29 cellular contexts compared by ENCODE assay signal in the genomic region with DNA sequence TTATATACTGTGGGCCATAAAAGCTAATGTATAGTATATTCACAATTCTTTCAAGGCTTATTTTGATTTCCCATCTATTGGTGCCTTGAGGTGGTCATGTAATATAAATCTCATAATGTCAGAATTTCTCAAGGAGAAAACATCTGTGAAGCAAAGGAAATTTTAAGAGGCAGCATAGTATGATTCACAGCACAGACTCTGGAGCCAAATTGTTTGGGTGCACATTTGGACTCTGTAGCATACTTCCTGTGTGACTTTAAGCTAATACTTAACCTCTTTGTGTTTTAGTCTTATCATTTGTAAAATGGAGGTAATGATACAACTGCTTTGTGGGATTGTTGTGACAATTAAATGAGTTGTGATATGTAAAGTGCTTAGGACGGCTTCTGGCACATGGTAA.
DNase-seq lines count a peak whose midpoint lies in the region; ATAC-seq and TF ChIP-seq lines count a peak whose summit lies in the region.
"Had no signal": no experiment of that assay in that cellular context is flagged by ENCODE, and none has a peak within 500 bp of the region (broad histone marks: within the 10 kb centered on the region; RNA-seq: fewer than 3 reads in every experiment).

No MANE protein-coding gene starts in this region.

- H3K9me3 ChIP-seq in GM23248 (ENCODE audit: low read depth), result no peaks in the 10 kb centered on the region
- no peaks in the 10 kb centered on the region for H3K9me3 ChIP-seq in prostate gland
- H3K9me3 ChIP-seq: BE2C, gastroesophageal sphincter, left ventricle myocardium inferior, tibial artery had no signal

- H3K9me2 ChIP-seq in GM23248 (ENCODE audit: insufficient read depth), result no peaks in the 10 kb centered on the region

- ATAC-seq in stimulated activated effector memory CD8-positive, alpha-beta T cell treated with anti-CD3 and anti-CD28 coated beads, Interleukin-12 subunit alpha, Interleukin-12 subunit beta, amount 100 ng/mL, for 72 hours, result no peak
- ATAC-seq in HG03097 (IDR thresholded peaks at IDR 0.05; ENCODE audit: low FRiP score, unreplicated experiment), result no peak
- no peak for ATAC-seq in GM18505 (IDR thresholded peaks at IDR 0.05; ENCODE audit: unreplicated experiment)
- ATAC-seq: activated T-cell treated with anti-CD3 and anti-CD28 coated beads, Interleukin-2, amount 50 U/mL, for 4 hours; gastroesophageal sphincter; GM12878; Panc1 had no signal

- H3K9me3 Mint-ChIP-seq in stimulated activated effector memory CD8-positive, alpha-beta T cell treated with anti-CD3 and anti-CD28 coated beads, Interleukin-12 subunit alpha, Interleukin-12 subunit beta, amount 100 ng/mL, for 72 hours, result no peaks in the 10 kb centered on the region
- H3K9me3 Mint-ChIP-seq: stimulated activated naive CD8-positive, alpha-beta T cell treated with anti-CD3 and anti-CD28 coated beads, Interleukin-15, Interleukin-2, amounts not matched to agents 100 ng/mL and 50 ng/mL, for 24 hours had no signal

- H3K36me3 Mint-ChIP-seq in stimulated activated effector memory CD8-positive, alpha-beta T cell treated with anti-CD3 and anti-CD28 coated beads, Interleukin-12 subunit alpha, Interleukin-12 subunit beta, amount 100 ng/mL, for 72 hours, result peaks cover 42% of the 10 kb centered on the region

- no peak for TF ChIP-seq POLR2A in prostate gland (IDR thresholded peaks at IDR 0.05)
- no peak for TF ChIP-seq POLR2A in GM18505 (IDR thresholded peaks at IDR 0.05; ENCODE audit: borderline replicate concordance, extremely low read depth, insufficient read depth, insufficient read length)

- H3K27ac ChIP-seq in GM23248, result no peak overlapping the region
- H3K27ac ChIP-seq in prostate gland, result no peak overlapping the region
- H3K27ac ChIP-seq: gastroesophageal sphincter, left ventricle myocardium inferior, tibial artery had no signal

- peaks cover 15% of the 10 kb centered on the region; the same call in 1 of the 2 replicates for H3F3A ChIP-seq in GM23248 (ENCODE audit: insufficient read depth)

- H3K27ac Mint-ChIP-seq in stimulated activated effector memory CD8-positive, alpha-beta T cell treated with anti-CD3 and anti-CD28 coated beads, Interleukin-12 subunit alpha, Interleukin-12 subunit beta, amount 100 ng/mL, for 72 hours, result no peak overlapping the region
- H3K27ac Mint-ChIP-seq: activated CD4-positive, alpha-beta T cell treated with anti-CD3 and anti-CD28 coated beads, Interleukin-2, amount 10 ng/mL, durations not matched to agents 7 days and 5 days; stimulated activated naive CD8-positive, alpha-beta T cell treated with anti-CD3 and anti-CD28 coated beads, Interleukin-15, Interleukin-2, amounts not matched to agents 100 ng/mL and 50 ng/mL, for 24 hours had no signal

- H3K4me3 Mint-ChIP-seq in stimulated activated effector memory CD8-positive, alpha-beta T cell treated with anti-CD3 and anti-CD28 coated beads, Interleukin-12 subunit alpha, Interleukin-12 subunit beta, amount 100 ng/mL, for 72 hours, result no peak overlapping the region
- H3K4me3 Mint-ChIP-seq: activated CD4-positive, alpha-beta T cell treated with anti-CD3 and anti-CD28 coated beads, Interleukin-2, amount 10 ng/mL, durations not matched to agents 7 days and 5 days; activated T-cell treated with anti-CD3 and anti-CD28 coated beads, Interleukin-2, amount 50 U/mL, for 4 hours; stimulated activated naive CD8-positive, alpha-beta T cell treated with anti-CD3 and anti-CD28 coated beads, Interleukin-15, Interleukin-2, amounts not matched to agents 100 ng/mL and 50 ng/mL, for 24 hours had no signal

- no peak for TF ChIP-seq CTCF in astrocyte of the cerebellum (IDR thresholded peaks at IDR 0.05; ENCODE audit: low read depth, low read length, missing control alignments)
- no peak for TF ChIP-seq CTCF in fibroblast of villous mesenchyme (IDR thresholded peaks at IDR 0.05; ENCODE audit: insufficient read depth, low read depth, low read length)
- no peak for TF ChIP-seq CTCF in prostate gland (IDR thresholded peaks at IDR 0.05)

- no peaks in the 10 kb centered on the region for H3K27me3 ChIP-seq in GM23248 (replicated peaks; ENCODE audit: insufficient read depth)
- no peaks in the 10 kb centered on the region for H3K27me3 ChIP-seq in prostate gland (replicated peaks; ENCODE audit: insufficient read depth)
- H3K27me3 ChIP-seq: BE2C, gastroesophageal sphincter, tibial artery had no signal

- H4K20me1 ChIP-seq in GM23248 (ENCODE audit: insufficient read depth), result no peaks in the 10 kb centered on the region

- no peak overlapping the region for H2AFZ ChIP-seq in GM23248

- no peak overlapping the region for H3K4me2 ChIP-seq in GM23248 (ENCODE audit: unreplicated experiment)

- intact Hi-C loops in prostate gland (cut with DNase I), result no loop called here

- no peak overlapping the region for H3K9ac ChIP-seq in GM23248

- peak; percentile 25 for DNase-seq in AG08395 (ENCODE audit: low spot score)
- DNase-seq in GM23248, result peak; percentile 50
- DNase-seq in astrocyte of the cerebellum (ENCODE audit: low read depth), result peak; percentile 1
- peak; percentile 1 for DNase-seq in fibroblast of villous mesenchyme (ENCODE audit: low read depth)
- DNase-seq in stimulated activated effector memory CD8-positive, alpha-beta T cell treated with anti-CD3 and anti-CD28 coated beads, Interleukin-12 subunit alpha, Interleukin-12 subunit beta, amount 100 ng/mL, for 72 hours (ENCODE audit: low spot score in 2 of 2), result no peak
- no peak for DNase-seq in prostate gland (ENCODE audit: low spot score)
- DNase-seq: 8988T; activated CD4-positive, alpha-beta T cell treated with anti-CD3 and anti-CD28 coated beads, Interleukin-2, amount 10 ng/mL, durations not matched to agents 7 days and 5 days; activated naive CD4-positive, alpha-beta T cell; activated T-cell treated with anti-CD3 and anti-CD28 coated beads, Interleukin-2, amount 50 U/mL, for 4 hours; BE2C; COR-L47; DMS79; effector CD4-positive, alpha-beta T cell; GOT3; hypothalamus; left ventricle myocardium inferior; NCI-H2081; NCI-H2227 treated with DMSO at 0.1 percent for 48 hours; NCI-H526 treated with DMSO at 0.1 percent for 48 hours; SHP77 treated with DMSO at 0.1 percent for 48 hours; T-helper 9 cell; tibial artery had no signal

- in situ Hi-C loops in GM23248 (cut with MboI) (no loop called here), astrocyte of the cerebellum (cut with HindIII; ENCODE audit: low sequenced_read_pairs) (loop anchor here (25.0 kb wide), 1 partner anchor 863 kb away; no protein-coding TSS in a partner anchor)

- peaks cover 9% of the 10 kb centered on the region; the same call in 1 of the 2 replicates for H3K4me1 ChIP-seq in GM23248 (ENCODE audit: insufficient read depth)
- no peaks in the 10 kb centered on the region for H3K4me1 ChIP-seq in prostate gland (replicated peaks)
- H3K4me1 ChIP-seq: gastroesophageal sphincter, left ventricle myocardium inferior, tibial artery had no signal

- H3K4me3 ChIP-seq in GM23248 (no peak overlapping the region), astrocyte of the cerebellum (ENCODE audit: low read depth, low read length) (no peak overlapping the region), fibroblast of villous mesenchyme (ENCODE audit: low read depth, low read length) (no peak overlapping the region), prostate gland (no peak overlapping the region)
- H3K4me3 ChIP-seq: gastroesophageal sphincter, GM12878, left ventricle myocardium inferior, tibial artery had no signal

- no peaks in the 10 kb centered on the region for H3K79me2 ChIP-seq in GM23248 (ENCODE audit: insufficient read depth)

- WGBS in GM23248 (ENCODE audit: low coverage in 1 of 2, low lambda C conversion rate in 2 of 2, missing lambda C conversion rate in 2 of 2), 2 experiments, result 93 to 96% methylated on average over 1 of the region's 1 CpG
- 96% methylated on average over 1 of the region's 1 CpG for WGBS in prostate gland

- H3K36me3 ChIP-seq in GM23248 (ENCODE audit: low read depth) (peaks cover 15% of the 10 kb centered on the region), prostate gland (no peaks in the 10 kb centered on the region)

- H3K4me1 Mint-ChIP-seq in stimulated activated effector memory CD8-positive, alpha-beta T cell treated with anti-CD3 and anti-CD28 coated beads, Interleukin-12 subunit alpha, Interleukin-12 subunit beta, amount 100 ng/mL, for 72 hours, result no peaks in the 10 kb centered on the region

Comparison
In these comparisons a context has a peak if more than half of its experiments do, and no peak if none do; other contexts are left out.
1. DNase-seq: peak in AG08395 (single experiment), GM23248 (single experiment), astrocyte of the cerebellum (single experiment) and fibroblast of villous mesenchyme (single experiment); none in stimulated activated effector memory CD8-positive, alpha-beta T cell treated with anti-CD3 and anti-CD28 coated beads, Interleukin-12 subunit alpha, Interleukin-12 subunit beta, amount 100 ng/mL, for 72 hours (0 of 2) and prostate gland (single experiment).